8 cellular contexts compared by ENCODE assay signal in genomic region chr18:23134780-23135678, GRCh38. TPM values are rescaled to one million over a fixed set of nuclear protein-coding genes. Genes with fewer than 3 reads are reported as not detected.
DNase-seq lines count a peak whose midpoint lies in the region; ATAC-seq, FAIRE-seq and TF ChIP-seq lines count a peak whose summit lies in the region.
"Had no signal": no experiment of that assay in that cellular context is flagged by ENCODE, and none has a peak within 500 bp of the region (broad histone marks: within the 10 kb centered on the region; RNA-seq: fewer than 3 reads in every experiment).

TSS of gene CABLES1 (plus strand) at chr18:23135485. CDS start at chr18:23135763, 278 bp downstream.

- no peaks in the 10 kb centered on the region for H3K27me3 Mint-ChIP-seq in HFFc6 (ENCODE audit: insufficient read depth)
- H3K27me3 Mint-ChIP-seq in activated T-helper 2 cell treated with anti-CD3 and anti-CD28 coated beads, Interferon-gamma antibody, Interleukin-2, Interleukin-4, amounts not matched to agents 10 μg/mL and 5 μg/mL and 100 μg/mL, durations not matched to agents 14 hours and 24 hours and 36 hours (ENCODE audit: low read depth) = peaks cover 7% of the 10 kb centered on the region
- peaks cover 70% of the 10 kb centered on the region for H3K27me3 Mint-ChIP-seq in neural crest cell (ENCODE audit: low read depth)

- H3K27ac Mint-ChIP-seq in HFFc6 = no peak within 1 kb of the TSS
- peak within 1 kb of the TSS; percentile 76 for H3K27ac Mint-ChIP-seq in activated T-helper 2 cell treated with anti-CD3 and anti-CD28 coated beads, Interferon-gamma antibody, Interleukin-2, Interleukin-4, amounts not matched to agents 10 μg/mL and 5 μg/mL and 100 μg/mL, durations not matched to agents 14 hours and 24 hours and 36 hours
- H3K27ac Mint-ChIP-seq in neural crest cell (ENCODE audit: unreplicated experiment) = no peak within 1 kb of the TSS

- H3K27ac ChIP-seq in aorta (ENCODE audit: low read depth in 1 of 2, low read length in 2 of 2) = peak within 1 kb of the TSS; percentile 38 to 71

- 5 to 8% methylated on average over 64 to 89 of the region's 89 CpGs for WGBS in aorta, 2 donors

- no peaks in the 10 kb centered on the region for H3K9me3 ChIP-seq in aorta (ENCODE audit: control insufficient read depth, low read length)

- peak; percentile 45 for ATAC-seq in aorta (ENCODE audit: low FRiP score)

- TF ChIP-seq CTCF in GM10248 (IDR thresholded peaks at IDR 0.05; ENCODE audit: control extremely low read depth, extremely low read depth, low read depth, missing control alignments) (no peak), HFFc6 (IDR thresholded peaks at IDR 0.05) (no peak), neural crest cell (conservative IDR thresholded peaks at IDR 0.05) (no peak)

- POLR2A ChIA-PET in GM10248 (lab: Yijun Ruan, JAX) = interaction anchor here (0.5 to 0.6 kb wide), 2 partner anchors 198 to 1395 kb away, joined by 3 to 5 read pairs; partner anchors contain the start of gene MIB1

- H3K36me3 ChIP-seq in aorta (ENCODE audit: control insufficient read depth in 1 of 2, insufficient read depth in 2 of 2, low read length in 1 of 2) = no peaks in the 10 kb centered on the region

- FAIRE-seq in frontal cortex (lab: Jason Lieb, UNC) = no peak
- FAIRE-seq: islet of Langerhans had no signal

- H3K4me1 Mint-ChIP-seq in HFFc6 (ENCODE audit: low read depth) (peaks cover 23% of the 10 kb centered on the region), neural crest cell (peaks cover 11% of the 10 kb centered on the region)
- H3K4me1 Mint-ChIP-seq in activated T-helper 2 cell treated with anti-CD3 and anti-CD28 coated beads, Interferon-gamma antibody, Interleukin-2, Interleukin-4, amounts not matched to agents 10 μg/mL and 5 μg/mL and 100 μg/mL, durations not matched to agents 14 hours and 24 hours and 36 hours (ENCODE audit: low read depth) = peaks cover 40% of the 10 kb centered on the region

- CTCF ChIA-PET in GM10248 (lab: Yijun Ruan, JAX) = interaction anchor here (0.9 to 3.4 kb wide), 5 partner anchors 12 to 278 kb away, joined by 3 to 17 read pairs (median 5); no protein-coding TSS in a partner anchor

- no peaks in the 10 kb centered on the region for H3K9me3 Mint-ChIP-seq in HFFc6
- H3K9me3 Mint-ChIP-seq in activated T-helper 2 cell treated with anti-CD3 and anti-CD28 coated beads, Interferon-gamma antibody, Interleukin-2, Interleukin-4, amounts not matched to agents 10 μg/mL and 5 μg/mL and 100 μg/mL, durations not matched to agents 14 hours and 24 hours and 36 hours = no peaks in the 10 kb centered on the region
- no peaks in the 10 kb centered on the region for H3K9me3 Mint-ChIP-seq in neural crest cell

- H3K4me3 ChIP-seq in aorta (ENCODE audit: low read length in 2 of 2) = peak within 1 kb of the TSS; percentile 65 to 71

- H3K4me3 Mint-ChIP-seq in HFFc6 (peak within 1 kb of the TSS; percentile 82), neural crest cell (peak within 1 kb of the TSS; percentile 84)
- peak within 1 kb of the TSS; percentile 82 for H3K4me3 Mint-ChIP-seq in activated T-helper 2 cell treated with anti-CD3 and anti-CD28 coated beads, Interferon-gamma antibody, Interleukin-2, Interleukin-4, amounts not matched to agents 10 μg/mL and 5 μg/mL and 100 μg/mL, durations not matched to agents 14 hours and 24 hours and 36 hours (ENCODE audit: low read depth)

- no peaks in the 10 kb centered on the region; the same call in 1 of the 2 replicates for H3K36me3 Mint-ChIP-seq in HFFc6 (ENCODE audit: low read depth)
- peaks cover 26% of the 10 kb centered on the region for H3K36me3 Mint-ChIP-seq in activated T-helper 2 cell treated with anti-CD3 and anti-CD28 coated beads, Interferon-gamma antibody, Interleukin-2, Interleukin-4, amounts not matched to agents 10 μg/mL and 5 μg/mL and 100 μg/mL, durations not matched to agents 14 hours and 24 hours and 36 hours (ENCODE audit: low read depth)
- no peaks in the 10 kb centered on the region for H3K36me3 Mint-ChIP-seq in neural crest cell (ENCODE audit: low read depth)

- DNase-seq in GM10248 (ENCODE audit: extremely low spot score) (peak; percentile 53), HFFc6 (peak; percentile 37), NCI-H69 (lab: John Stamatoyannopoulos, UW) (peak; percentile 99), frontal cortex (ENCODE audit: low spot score in 2 of 2) (peak; percentile 24 to 70), neural crest cell (ENCODE audit: low read depth, low spot score) (peak; percentile 43), aorta (peak; percentile 80 to 87)
- peak; percentile 34 for DNase-seq in activated T-helper 2 cell treated with anti-CD3 and anti-CD28 coated beads, Interferon-gamma antibody, Interleukin-2, Interleukin-4, amounts not matched to agents 10 μg/mL and 5 μg/mL and 100 μg/mL, durations not matched to agents 14 hours and 24 hours and 36 hours (ENCODE audit: low spot score)

- intact Hi-C loops in activated T-helper 2 cell treated with anti-CD3 and anti-CD28 coated beads, Interferon-gamma antibody, Interleukin-2, Interleukin-4, amounts not matched to agents 10 μg/mL and 5 μg/mL and 100 μg/mL, durations not matched to agents 14 hours and 24 hours and 36 hours (cut with micrococcal nuclease) = loop anchor here (1.0 to 10.0 kb wide), 5 partner anchors 60 to 242 kb away; partner anchors contain the start of gene RBBP8
- intact Hi-C loops in aorta (cut with DNase I) = loop anchor here (2.0 to 5.0 kb wide), 6 partner anchors 97 to 277 kb away; no protein-coding TSS in a partner anchor

- no peaks in the 10 kb centered on the region for H3K27me3 ChIP-seq in aorta (ENCODE audit: control insufficient read depth in 1 of 2, insufficient read depth in 2 of 2, low read length in 1 of 2)

- H3K4me1 ChIP-seq in aorta (ENCODE audit: control insufficient read depth in 1 of 2, insufficient read depth in 2 of 2, low read length in 2 of 2) = peaks cover 0 to 3% of the 10 kb centered on the region in 2 donors

RNA-seq across cellular contexts. Expression of gene CABLES1, which starts in this region (rescaled TPM):
- total RNA-seq in HFFc6 (2021; fragmentation: NEBNext Ultra II Directional; extraction: Animal tissue kit (Norgen Biotek cat#: 25700)) = 1 to 10 TPM; 6.2 to 9.3 (median 8.5) TPM
- 27.4 and 33.5 TPM in 2 replicates for total RNA-seq in activated T-helper 2 cell treated with anti-CD3 and anti-CD28 coated beads, Interferon-gamma antibody, Interleukin-2, Interleukin-4, amounts not matched to agents 10 μg/mL and 5 μg/mL and 100 μg/mL, durations not matched to agents 14 hours and 24 hours and 36 hours
- total RNA-seq in frontal cortex (4.9 TPM), neural crest cell (2.2 and 2.3 TPM in 2 replicates), aorta (10 to 100 TPM in 1 of 2 donors, 1 to 10 TPM in 1; 9.9 to 25.7 TPM)
- polyA plus RNA-seq in aorta = 10 to 100 TPM; 10.4 to 12.4 TPM

Comparison
In these comparisons a context has a peak if more than half of its experiments do, and no peak if none do; other contexts are left out.
1. Peak in every context shown above with its lines: DNase-seq, ATAC-seq, H3K4me3 ChIP-seq and H3K27ac ChIP-seq.
2. DNase-seq: peak in every context shown above with its lines; median percentile 99 in NCI-H69; 84 in aorta; 53 in GM10248; 47 in frontal cortex; 43 in neural crest cell; 37 in HFFc6; 34 in activated T-helper 2 cell treated with anti-CD3 and anti-CD28 coated beads, Interferon-gamma antibody, Interleukin-2, Interleukin-4, amounts not matched to agents 10 μg/mL and 5 μg/mL and 100 μg/mL, durations not matched to agents 14 hours and 24 hours and 36 hours.